ENCODE assay signal across 8 cellular contexts in genomic region chr22:22297790-22298653, GRCh38. TPM values are rescaled to one million over a fixed set of nuclear protein-coding genes. Genes with fewer than 3 reads are reported as not detected.
DNase-seq lines count a peak whose midpoint lies in the region; ATAC-seq and TF ChIP-seq lines count a peak whose summit lies in the region.
"Not testable (repeated sequence)": the region's sequence is repeated elsewhere in the genome, so short reads cannot be mapped to it uniquely, and the experiment has no call there.

No MANE protein-coding gene starts in this region.

- TF ChIP-seq CTCF in CD14-positive monocyte (IDR thresholded peaks at IDR 0.05): peak; percentile 24

- ATAC-seq in GM21447 (IDR thresholded peaks at IDR 0.05; ENCODE audit: unreplicated experiment) (peak; percentile 82), esophagus mucosa (peak; percentile 97)

- peaks cover 15 to 19% of the 10 kb centered on the region in 2 donors for H3K36me3 Mint-ChIP-seq in CD14-positive monocyte

- intact Hi-C loops in CD14-positive monocyte (cut with micrococcal nuclease): not testable (repeated sequence)

- DNase-seq in CD14-positive monocyte (ENCODE audit: low spot score) (peak; percentile 55), KBM-7 (peak; percentile 68), RPMI8226 (peak; percentile 59), activated T-helper 1 cell treated with Interleukin-2 at 50 U/mL for 16 hours (ENCODE audit: low read depth) (peak; percentile 73), mucosa of gallbladder (ENCODE audit: low spot score) (peak; percentile 63)
- DNase-seq in stimulated activated CD8-positive, alpha-beta memory T cell treated with anti-CD3 and anti-CD28 coated beads, Interleukin-12 subunit alpha, Interleukin-12 subunit beta, amount 100 ng/mL, for 4 hours (ENCODE audit: low read depth): peak; percentile 75

- H3K9me3 Mint-ChIP-seq in CD14-positive monocyte: not testable (repeated sequence)

- peaks cover 22% of the 10 kb centered on the region for H3K4me1 Mint-ChIP-seq in CD14-positive monocyte

- in situ Hi-C loops in KBM-7 (cut with MboI; ENCODE audit: low pct_unique_long_range_greater_than_20kb, low sequenced_read_pairs): not testable (repeated sequence)

- not testable (repeated sequence) for H3K27me3 Mint-ChIP-seq in CD14-positive monocyte (ENCODE audit: low read depth in 3 of 3)

- peak overlapping the region; percentile 77 to 90 (median 85) for H3K27ac Mint-ChIP-seq in CD14-positive monocyte

- peak overlapping the region; percentile 85 to 87 for H3K4me3 Mint-ChIP-seq in CD14-positive monocyte

RNA-seq across cellular contexts. Expression of gene VPREB1, which starts 53.4 kb away (rescaled TPM):
- polyA plus RNA-seq in CD14-positive monocyte: not detected
- not detected for total RNA-seq in esophagus mucosa
- not detected for total RNA-seq in mucosa of gallbladder

Comparison
In these comparisons a context has a peak if more than half of its experiments do, and no peak if none do; other contexts are left out.
1. Peak in every context shown above with its lines: DNase-seq and ATAC-seq.